Comparison of ENCODE assay signal across 12 cellular contexts in the genomic region with DNA sequence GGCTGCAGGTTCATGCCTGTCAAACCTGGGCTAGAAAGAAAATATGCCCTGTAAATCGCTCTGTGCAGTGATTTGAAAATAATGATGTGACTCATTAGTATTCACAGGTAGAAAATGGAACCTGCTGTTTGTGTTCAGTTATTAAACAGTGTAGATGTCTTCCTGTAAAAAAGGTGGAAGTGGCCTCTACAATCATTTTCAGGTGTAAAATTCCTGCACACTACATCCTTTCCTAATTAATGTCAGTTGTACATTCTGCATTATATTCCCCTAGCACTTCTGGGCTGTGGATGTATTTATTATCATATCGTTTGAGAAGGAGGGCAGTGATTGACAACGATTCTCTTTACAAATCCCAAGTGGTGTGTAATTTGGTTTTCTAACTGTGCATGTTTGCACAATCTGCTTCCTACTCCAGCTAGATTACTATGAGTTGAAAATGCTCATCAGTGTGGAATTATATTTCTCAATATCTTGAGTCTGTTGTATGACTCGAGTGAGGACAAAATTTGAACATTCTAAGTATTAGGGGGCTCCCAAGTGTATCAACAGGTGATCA.
"Had no signal": no experiment of that assay in that cellular context is flagged by ENCODE, and none has a peak within 500 bp of the region (broad histone marks: within the 10 kb centered on the region; RNA-seq: fewer than 3 reads in every experiment).

No MANE protein-coding gene starts in this region.

- H3K36me3 ChIP-seq: left lung, upper lobe of right lung had no signal

- H3K27ac ChIP-seq: left lung, psoas muscle, upper lobe of right lung had no signal

- H3K4me1 ChIP-seq: left lung, upper lobe of right lung had no signal

- DNase-seq: activated CD4-positive, alpha-beta T cell treated with anti-CD3 and anti-CD28 coated beads for 4 hours; activated naive CD4-positive, alpha-beta T cell; central memory CD4-positive, alpha-beta T cell; effector memory CD4-positive, alpha-beta T cell; foreskin melanocyte; head of caudate nucleus; islet precursor cell; left lung; psoas muscle; stimulated activated CD4-positive, alpha-beta T cell treated with anti-CD3 and anti-CD28 coated beads, Interleukin-2, amount 100 ng/mL, for 48 hours; stimulated activated naive CD4-positive, alpha-beta T cell treated with Interleukin-2 at 50 U/mL for 16 hours; upper lobe of right lung had no signal

- H3K9me3 ChIP-seq: left lung, psoas muscle, upper lobe of right lung had no signal

- H3K27me3 ChIP-seq: left lung, upper lobe of right lung had no signal

- H3K4me3 ChIP-seq: left lung, psoas muscle, upper lobe of right lung had no signal

- ATAC-seq: left lung, psoas muscle, upper lobe of right lung had no signal
